ENCODE assay signal across 9 cellular contexts in the genomic region with DNA sequence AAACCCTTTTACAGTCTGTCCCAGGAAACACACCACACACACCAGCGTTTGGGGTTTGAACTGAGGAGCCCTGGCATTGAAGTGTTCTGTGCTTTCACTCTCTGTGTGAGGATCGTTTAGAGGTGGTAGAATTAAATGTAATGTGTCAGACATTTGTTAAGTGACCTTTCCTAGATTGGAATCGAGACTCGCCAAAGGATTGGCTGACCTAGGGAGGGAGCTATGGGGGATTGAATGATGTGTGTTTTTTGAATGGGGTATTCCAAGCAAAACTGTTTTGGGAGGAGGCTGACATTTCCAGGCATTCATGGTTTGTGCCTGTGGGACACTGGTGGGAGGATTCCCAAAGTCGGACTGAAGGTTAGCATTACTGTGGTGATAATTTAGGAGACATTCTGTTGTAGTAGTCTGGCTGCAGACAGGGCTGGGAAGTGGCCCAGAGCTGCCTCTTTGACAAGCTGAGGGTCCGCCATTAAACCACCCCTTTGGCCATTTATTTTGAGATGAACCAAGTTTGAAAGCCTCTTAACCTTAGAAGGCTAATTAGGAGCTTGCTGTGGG. TPM values are rescaled to one million over a fixed set of nuclear protein-coding genes. Genes with fewer than 3 reads are reported as not detected.
A peak's percentile ranks its signal among the peaks of the same experiment; 100 is the strongest.
DNase-seq lines count a peak whose midpoint lies in the region; ATAC-seq and TF ChIP-seq lines count a peak whose summit lies in the region.
"Had no signal": no experiment of that assay in that cellular context is flagged by ENCODE, and none has a peak within 500 bp of the region (broad histone marks: within the 10 kb centered on the region; RNA-seq: fewer than 3 reads in every experiment).

No MANE protein-coding gene starts in this region.

- no peaks in the 10 kb centered on the region for H3K9me3 ChIP-seq in WERI-Rb-1 (ENCODE audit: severe bottlenecking)

- peak overlapping the region; percentile 90 for H3K4me3 Mint-ChIP-seq in glutamatergic neuron (ENCODE audit: unreplicated experiment)

- ATAC-seq in HG02840 (IDR thresholded peaks at IDR 0.05; ENCODE audit: low FRiP score, unreplicated experiment), result no peak

- H3K36me3 Mint-ChIP-seq in glutamatergic neuron (ENCODE audit: unreplicated experiment), result no peaks in the 10 kb centered on the region

- H3K27ac Mint-ChIP-seq in glutamatergic neuron (ENCODE audit: unreplicated experiment), result peak overlapping the region; percentile 91

- H3K27ac ChIP-seq in WERI-Rb-1 (no peak overlapping the region), rectal smooth muscle tissue (ENCODE audit: low read depth, low read length) (peak overlapping the region; percentile 13)

- H3K4me1 Mint-ChIP-seq in glutamatergic neuron (ENCODE audit: low read depth, unreplicated experiment), result peaks cover 30% of the 10 kb centered on the region

- H3K9ac ChIP-seq in rectal smooth muscle tissue (ENCODE audit: low read length), result no peak overlapping the region

- no peak for TF ChIP-seq CTCF in WERI-Rb-1 (IDR thresholded peaks at IDR 0.05; ENCODE audit: low read depth, low read length)
- no peak for TF ChIP-seq CTCF in glutamatergic neuron (IDR thresholded peaks at IDR 0.05; ENCODE audit: partially characterized antibody, unreplicated experiment)

- H3K27me3 ChIP-seq in WERI-Rb-1 (ENCODE audit: insufficient read depth, low read depth, severe bottlenecking), result no peaks in the 10 kb centered on the region
- no peaks in the 10 kb centered on the region for H3K27me3 ChIP-seq in rectal smooth muscle tissue (ENCODE audit: control insufficient read depth, insufficient read depth, low read length)

- no peaks in the 10 kb centered on the region for H3K4me1 ChIP-seq in rectal smooth muscle tissue (ENCODE audit: control insufficient read depth, insufficient read depth, low read length)

- H3K4me3 ChIP-seq in WERI-Rb-1 (ENCODE audit: low read depth, low read length) (peak overlapping the region; percentile 83; the same call in 1 of the 2 replicates), rectal smooth muscle tissue (ENCODE audit: low read length) (peak overlapping the region; percentile 34)

- DNase-seq in ELR (ENCODE audit: low read depth), result peak; percentile 41
- DNase-seq in WERI-Rb-1, result no peak
- no peak for DNase-seq in glutamatergic neuron
- DNase-seq in OCI-M1 (lab: John Stamatoyannopoulos, UW), result no peak
- DNase-seq in RPMI8226, result no peak
- DNase-seq in foreskin melanocyte, result no peak
- DNase-seq: activated CD4-positive, CD25-positive, alpha-beta regulatory T cell had no signal

- peaks cover 11% of the 10 kb centered on the region for H3K9me3 Mint-ChIP-seq in glutamatergic neuron (ENCODE audit: unreplicated experiment)

- H3K27me3 Mint-ChIP-seq in glutamatergic neuron (ENCODE audit: unreplicated experiment), result peaks cover 8% of the 10 kb centered on the region

- H3K36me3 ChIP-seq in WERI-Rb-1 (peaks cover 7% of the 10 kb centered on the region; the same call in 1 of the 2 replicates), rectal smooth muscle tissue (ENCODE audit: control insufficient read depth, insufficient read depth, low read length) (no peaks in the 10 kb centered on the region)

RNA-seq across cellular contexts. Expression of a gene that starts 1.7 kb away (rescaled TPM):
- 129 TPM for total RNA-seq in glutamatergic neuron (ENCODE audit: unreplicated experiment)
